Comparison of ENCODE assay signal across 2 cellular contexts in genomic region chr10:13801156-13801906, GRCh38.
TF ChIP-seq lines count a peak whose summit lies in the region.

No MANE protein-coding gene starts in this region.

TF ChIP-seq in IMR-90, 13 proteins besides CTCF, POLR2A, EP300 and RAD21:
- TF ChIP-seq RFX5 (IDR thresholded peaks at IDR 0.05; ENCODE audit: low read depth, low read length) (no peak), MXI1 (IDR thresholded peaks at IDR 0.05; ENCODE audit: borderline replicate concordance, low read depth, low read length) (no peak), RCOR1 (IDR thresholded peaks at IDR 0.05; ENCODE audit: insufficient replicate concordance, low read length) (no peak), NFE2L2 (IDR thresholded peaks at IDR 0.05; ENCODE audit: low read depth, low read length) (no peak), FOS (IDR thresholded peaks at IDR 0.05; ENCODE audit: low read depth, low read length) (no peak), ELK1 (IDR thresholded peaks at IDR 0.05; ENCODE audit: borderline replicate concordance, low read depth, low read length) (no peak), CEBPB (IDR thresholded peaks at IDR 0.05; ENCODE audit: low read depth, low read length) (no peak), CHD1 (IDR thresholded peaks at IDR 0.05; ENCODE audit: low read depth, low read length) (no peak), MAZ (IDR thresholded peaks at IDR 0.05; ENCODE audit: borderline replicate concordance, low read depth, low read length) (no peak), BHLHE40 (IDR thresholded peaks at IDR 0.05; ENCODE audit: low read depth, low read length) (no peak), MAFK (IDR thresholded peaks at IDR 0.05; ENCODE audit: low read depth, low read length) (no peak), SMC3 (IDR thresholded peaks at IDR 0.05; ENCODE audit: low read depth, low read length) (no peak), USF2 (IDR thresholded peaks at IDR 0.05; ENCODE audit: low read depth, low read length) (no peak)

TF ChIP-seq in endothelial cell of umbilical vein, 7 proteins besides CTCF, POLR2A, EP300 and RAD21:
- TF ChIP-seq GATA2 (IDR thresholded peaks at IDR 0.05; ENCODE audit: insufficient read depth, insufficient read length, low read depth, low read length) (peak; percentile 1), MAX (IDR thresholded peaks at IDR 0.05; ENCODE audit: insufficient read depth, insufficient read length) (no peak), POLR2AphosphoS5 (IDR thresholded peaks at IDR 0.05; ENCODE audit: insufficient read depth, low read depth, low read length) (no peak)
TF ChIP-seq in endothelial cell of umbilical vein: peak in this region for 1.
